ENCODE assay signal across 8 cellular contexts in the genomic region with DNA sequence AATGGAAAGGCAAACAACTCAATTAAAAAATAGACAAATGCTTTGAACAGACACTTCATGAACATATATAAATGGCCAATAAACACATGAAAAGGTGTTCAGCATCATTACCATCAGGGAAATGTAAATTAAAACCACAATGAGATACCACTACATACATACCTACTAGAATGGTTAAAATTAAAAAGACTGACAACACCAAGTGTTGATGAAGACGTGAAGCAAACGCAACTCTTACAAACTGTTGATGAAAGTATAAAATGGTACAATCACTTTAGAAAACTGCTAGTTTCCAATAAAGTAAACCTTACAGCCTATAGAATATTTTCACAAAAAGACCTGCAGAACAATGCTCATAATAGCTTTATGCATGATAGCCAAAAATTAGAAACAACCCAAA.
"Had no signal": no experiment of that assay in that cellular context is flagged by ENCODE, and none has a peak within 500 bp of the region (broad histone marks: within the 10 kb centered on the region; RNA-seq: fewer than 3 reads in every experiment).

No MANE protein-coding gene starts in this region.

- DNase-seq: GDM1, GF-D8 had no signal

- H3K4me3 ChIP-seq: GM12878 had no signal

- FAIRE-seq: G401.6, GM12878, GM12891, GM12892, GM18507, GM19239 had no signal

- ATAC-seq: GM12878 had no signal
